ENCODE assay signal across 8 cellular contexts in genomic region chr16:67236551-67237395, GRCh38. TPM values are rescaled to one million over a fixed set of nuclear protein-coding genes. Genes with fewer than 3 reads are reported as not detected.
A peak's percentile ranks its signal among the peaks of the same experiment; 100 is the strongest.
DNase-seq lines count a peak whose midpoint lies in the region; ATAC-seq and TF ChIP-seq lines count a peak whose summit lies in the region.

No MANE protein-coding gene starts in this region.

- POLR2A ChIA-PET in activated naive CD8-positive, alpha-beta T cell treated with anti-CD3 and anti-CD28 coated beads, Interleukin-2, amount 10 ng/mL, durations not matched to agents 7 days and 5 days (lab: Charles Lee): interaction anchor here (0.6 to 3.6 kb wide), 4 partner anchors 8 to 27 kb away, joined by 3 to 17 read pairs (median 9); partner anchors contain the start of genes FHOD1 and TMEM208

- H3K9ac ChIP-seq in GM23248: no peak overlapping the region

- in situ Hi-C loops in GM23248 (cut with MboI): no loop called here

- no peaks in the 10 kb centered on the region for H4K20me1 ChIP-seq in GM23248 (ENCODE audit: insufficient read depth)

- WGBS in GM23248 (ENCODE audit: low coverage in 1 of 2, low lambda C conversion rate in 2 of 2, missing lambda C conversion rate in 2 of 2), 2 experiments: 79 to 90% methylated on average over 38 to 50 of the region's 50 CpGs

- no peaks in the 10 kb centered on the region for H3K36me3 ChIP-seq in GM23248 (ENCODE audit: low read depth)

- peak overlapping the region; percentile 95 for H3K4me3 Mint-ChIP-seq in T-helper 17 cell
- no peak overlapping the region for H3K4me3 Mint-ChIP-seq in activated naive CD8-positive, alpha-beta T cell treated with anti-CD3 and anti-CD28 coated beads, Interleukin-2, amount 10 ng/mL, durations not matched to agents 7 days and 5 days
- H3K4me3 Mint-ChIP-seq in stimulated activated memory B cell treated with anti-CD40 and anti-IgM and Interleukin-4, amounts not matched to agents 10 μg/mL and 1 μg/mL and 100 μg/mL, for 72 hours: no peak overlapping the region

- H3K27ac ChIP-seq in GM23248: no peak overlapping the region

- H3K27me3 Mint-ChIP-seq in T-helper 17 cell: no peaks in the 10 kb centered on the region
- no peaks in the 10 kb centered on the region for H3K27me3 Mint-ChIP-seq in activated naive CD8-positive, alpha-beta T cell treated with anti-CD3 and anti-CD28 coated beads, Interleukin-2, amount 10 ng/mL, durations not matched to agents 7 days and 5 days
- no peaks in the 10 kb centered on the region for H3K27me3 Mint-ChIP-seq in stimulated activated memory B cell treated with anti-CD40 and anti-IgM and Interleukin-4, amounts not matched to agents 10 μg/mL and 1 μg/mL and 100 μg/mL, for 72 hours

- ATAC-seq in T-helper 17 cell: peak; percentile 92
- ATAC-seq in activated naive CD8-positive, alpha-beta T cell treated with anti-CD3 and anti-CD28 coated beads, Interleukin-2, amount 10 ng/mL, durations not matched to agents 7 days and 5 days (ENCODE audit: low read depth): peak; percentile 72
- ATAC-seq in left colon: peak; percentile 24
- peak; percentile 73 for ATAC-seq in stimulated activated memory B cell treated with anti-CD40 and anti-IgM and Interleukin-4, amounts not matched to agents 10 μg/mL and 1 μg/mL and 100 μg/mL, for 72 hours
- ATAC-seq in GM18870 (IDR thresholded peaks at IDR 0.05; ENCODE audit: unreplicated experiment): no peak
- no peak for ATAC-seq in GM21825 (IDR thresholded peaks at IDR 0.05; ENCODE audit: unreplicated experiment)

- H3K4me1 ChIP-seq in GM23248 (ENCODE audit: insufficient read depth): peaks cover 19% of the 10 kb centered on the region

- peaks cover 4% of the 10 kb centered on the region for H3K36me3 Mint-ChIP-seq in T-helper 17 cell (ENCODE audit: low read depth)
- peaks cover 26% of the 10 kb centered on the region for H3K36me3 Mint-ChIP-seq in activated naive CD8-positive, alpha-beta T cell treated with anti-CD3 and anti-CD28 coated beads, Interleukin-2, amount 10 ng/mL, durations not matched to agents 7 days and 5 days
- H3K36me3 Mint-ChIP-seq in stimulated activated memory B cell treated with anti-CD40 and anti-IgM and Interleukin-4, amounts not matched to agents 10 μg/mL and 1 μg/mL and 100 μg/mL, for 72 hours: peaks cover 64% of the 10 kb centered on the region

- peaks cover 19% of the 10 kb centered on the region for H3K4me1 Mint-ChIP-seq in T-helper 17 cell
- H3K4me1 Mint-ChIP-seq in activated naive CD8-positive, alpha-beta T cell treated with anti-CD3 and anti-CD28 coated beads, Interleukin-2, amount 10 ng/mL, durations not matched to agents 7 days and 5 days: peaks cover 20% of the 10 kb centered on the region
- peaks cover 8% of the 10 kb centered on the region for H3K4me1 Mint-ChIP-seq in stimulated activated memory B cell treated with anti-CD40 and anti-IgM and Interleukin-4, amounts not matched to agents 10 μg/mL and 1 μg/mL and 100 μg/mL, for 72 hours

- H3K79me2 ChIP-seq in GM23248 (ENCODE audit: insufficient read depth): peaks cover 11% of the 10 kb centered on the region

- intact Hi-C loops in left colon (cut with DNase I, micrococcal nuclease): no loop called here

- H3K27ac Mint-ChIP-seq in T-helper 17 cell: peak overlapping the region; percentile 96
- peak overlapping the region; percentile 44 for H3K27ac Mint-ChIP-seq in activated naive CD8-positive, alpha-beta T cell treated with anti-CD3 and anti-CD28 coated beads, Interleukin-2, amount 10 ng/mL, durations not matched to agents 7 days and 5 days
- H3K27ac Mint-ChIP-seq in stimulated activated memory B cell treated with anti-CD40 and anti-IgM and Interleukin-4, amounts not matched to agents 10 μg/mL and 1 μg/mL and 100 μg/mL, for 72 hours: no peak overlapping the region

- TF ChIP-seq CTCF in AG10803 (conservative IDR thresholded peaks at IDR 0.05; ENCODE audit: low read length): no peak

- H3K4me2 ChIP-seq in GM23248 (ENCODE audit: unreplicated experiment): no peak overlapping the region

- no peaks in the 10 kb centered on the region for H3K27me3 ChIP-seq in GM23248 (replicated peaks; ENCODE audit: insufficient read depth)

- peaks cover 18% of the 10 kb centered on the region for H3F3A ChIP-seq in GM23248 (ENCODE audit: insufficient read depth)

- no peaks in the 10 kb centered on the region for H3K9me3 Mint-ChIP-seq in activated naive CD8-positive, alpha-beta T cell treated with anti-CD3 and anti-CD28 coated beads, Interleukin-2, amount 10 ng/mL, durations not matched to agents 7 days and 5 days
- no peaks in the 10 kb centered on the region for H3K9me3 Mint-ChIP-seq in stimulated activated memory B cell treated with anti-CD40 and anti-IgM and Interleukin-4, amounts not matched to agents 10 μg/mL and 1 μg/mL and 100 μg/mL, for 72 hours

- H3K9me2 ChIP-seq in GM23248 (ENCODE audit: insufficient read depth): no peaks in the 10 kb centered on the region

- H2AFZ ChIP-seq in GM23248: no peak overlapping the region

- H3K4me3 ChIP-seq in AG10803 (ENCODE audit: low read length) (no peak overlapping the region), GM23248 (no peak overlapping the region)

- H3K9me3 ChIP-seq in GM23248 (ENCODE audit: low read depth) (no peaks in the 10 kb centered on the region), T-helper 17 cell (ENCODE audit: control insufficient read depth, low read length, poor library complexity, severe bottlenecking) (no peaks in the 10 kb centered on the region)

- DNase-seq in AG10803 (ENCODE audit: low read depth) (peak; percentile 33), GM23248 (peak; percentile 84), T-helper 17 cell (peak; percentile 71 to 83 (median 80)), left colon (peak; percentile 51 to 55)
- peak; percentile 83 for DNase-seq in activated naive CD8-positive, alpha-beta T cell treated with anti-CD3 and anti-CD28 coated beads, Interleukin-2, amount 10 ng/mL, durations not matched to agents 7 days and 5 days

RNA-seq across cellular contexts. Expression of gene TMEM208, which starts 9.8 kb away (rescaled TPM):
- 24.9 and 53.8 TPM in 2 replicates for total RNA-seq in GM23248 (2014; rRNA removed; shearing (Covaris generic))
- 97.0 and 98.0 TPM in 2 replicates for polyA plus RNA-seq in GM23248 (2016; fragmentation: Nextera tagmentation; extraction: Ambion mirVana)
- 10 to 100 TPM; 27.9 to 28.2 TPM for total RNA-seq in T-helper 17 cell
- total RNA-seq in activated naive CD8-positive, alpha-beta T cell treated with anti-CD3 and anti-CD28 coated beads, Interleukin-2, amount 10 ng/mL, durations not matched to agents 7 days and 5 days: 10 to 100 TPM; 30.3 to 30.5 TPM
- total RNA-seq in left colon: 10 to 100 TPM; 40.7 to 42.0 TPM

RNA-seq across cellular contexts. Expression of gene FHOD1, which starts 10.5 kb away (rescaled TPM):
- total RNA-seq in GM23248 (2014; rRNA removed; shearing (Covaris generic)): 14.9 and 24.2 TPM in 2 replicates
- 7.7 and 9.3 TPM in 2 replicates for polyA plus RNA-seq in GM23248 (2016; fragmentation: Nextera tagmentation; extraction: Ambion mirVana)
- total RNA-seq in T-helper 17 cell (10 to 100 TPM; 45.1 to 48.6 TPM), left colon (10 to 100 TPM; 29.7 to 42.7 TPM)
- total RNA-seq in activated naive CD8-positive, alpha-beta T cell treated with anti-CD3 and anti-CD28 coated beads, Interleukin-2, amount 10 ng/mL, durations not matched to agents 7 days and 5 days: 10 to 100 TPM; 92.2 to 92.8 TPM

RNA-seq across cellular contexts. Expression of gene SLC9A5, which starts 12.0 kb away (rescaled TPM):
- total RNA-seq in GM23248 (2014; rRNA removed; shearing (Covaris generic)): 2.2 and 2.7 TPM in 2 replicates
- 2.5 and 2.6 TPM in 2 replicates for polyA plus RNA-seq in GM23248 (2016; fragmentation: Nextera tagmentation; extraction: Ambion mirVana)
- total RNA-seq in T-helper 17 cell (1 to 10 TPM; 1.3 to 1.4 TPM), left colon (1 to 10 TPM in 1 of 2 donors, under 1 TPM in 1; 0.61 to 1.3 TPM)
- 1 to 10 TPM; 3.5 to 4.5 TPM for total RNA-seq in activated naive CD8-positive, alpha-beta T cell treated with anti-CD3 and anti-CD28 coated beads, Interleukin-2, amount 10 ng/mL, durations not matched to agents 7 days and 5 days

RNA-seq across cellular contexts. Expression of gene ELMO3, which starts 37.8 kb away (rescaled TPM):
- 1.5 and 1.6 TPM in 2 replicates for total RNA-seq in GM23248 (2014; rRNA removed; shearing (Covaris generic))
- 0.10 TPM in 1 of 2 replicates, not detected in the other for polyA plus RNA-seq in GM23248 (2016; fragmentation: Nextera tagmentation; extraction: Ambion mirVana)
- 1 to 10 TPM; 2.4 TPM for total RNA-seq in T-helper 17 cell
- 1 to 10 TPM; 7.6 to 9.4 TPM for total RNA-seq in activated naive CD8-positive, alpha-beta T cell treated with anti-CD3 and anti-CD28 coated beads, Interleukin-2, amount 10 ng/mL, durations not matched to agents 7 days and 5 days
- 10 to 100 TPM; 58.1 to 60.5 TPM for total RNA-seq in left colon

RNA-seq across cellular contexts. Expression of gene PLEKHG4, which starts 42.6 kb away (rescaled TPM):
- total RNA-seq in GM23248 (2014; rRNA removed; shearing (Covaris generic)): 24.2 and 38.8 TPM in 2 replicates
- 10.4 and 12.5 TPM in 2 replicates for polyA plus RNA-seq in GM23248 (2016; fragmentation: Nextera tagmentation; extraction: Ambion mirVana)
- total RNA-seq in T-helper 17 cell (10 to 100 TPM; 17.8 to 18.4 TPM), left colon (10 to 100 TPM in 1 of 2 donors, 1 to 10 TPM in 1; 7.7 to 11.9 TPM)
- total RNA-seq in activated naive CD8-positive, alpha-beta T cell treated with anti-CD3 and anti-CD28 coated beads, Interleukin-2, amount 10 ng/mL, durations not matched to agents 7 days and 5 days: 10 to 100 TPM; 15.7 to 18.2 TPM

Comparison
In these comparisons a context has a peak if more than half of its experiments do, and no peak if none do; other contexts are left out.
1. DNase-seq: peak in every context shown above with its lines; median percentile 84 in GM23248; 83 in activated naive CD8-positive, alpha-beta T cell treated with anti-CD3 and anti-CD28 coated beads, Interleukin-2, amount 10 ng/mL, durations not matched to agents 7 days and 5 days; 80 in T-helper 17 cell; 53 in left colon; 33 in AG10803.
2. ATAC-seq: peak in T-helper 17 cell (single experiment), activated naive CD8-positive, alpha-beta T cell treated with anti-CD3 and anti-CD28 coated beads, Interleukin-2, amount 10 ng/mL, durations not matched to agents 7 days and 5 days (single experiment), left colon (single experiment) and stimulated activated memory B cell treated with anti-CD40 and anti-IgM and Interleukin-4, amounts not matched to agents 10 μg/mL and 1 μg/mL and 100 μg/mL, for 72 hours (single experiment); none in GM18870 (single experiment) and GM21825 (single experiment).